11 cellular contexts compared by ENCODE assay signal in genomic region chr16:81424761-81425160, GRCh38. TPM values are rescaled to one million over a fixed set of nuclear protein-coding genes. Genes with fewer than 3 reads are reported as not detected.
A peak's percentile ranks its signal among the peaks of the same experiment; 100 is the strongest.
DNase-seq lines count a peak whose midpoint lies in the region; ATAC-seq, FAIRE-seq and TF ChIP-seq lines count a peak whose summit lies in the region.
"Had no signal": no experiment of that assay in that cellular context is flagged by ENCODE, and none has a peak within 500 bp of the region (broad histone marks: within the 10 kb centered on the region; RNA-seq: fewer than 3 reads in every experiment).

No MANE protein-coding gene starts in this region.

- no peak for TF ChIP-seq POLR2A in IMR-90 (IDR thresholded peaks at IDR 0.05; ENCODE audit: low read depth, low read length)

- peaks cover 3% of the 10 kb centered on the region; the same call in 1 of the 2 replicates for H3K9me3 ChIP-seq in IMR-90 (ENCODE audit: control insufficient read depth, insufficient read depth, low read length)
- H3K9me3 ChIP-seq: SJCRH30 had no signal

- dilution Hi-C loops in IMR-90 (cut with HindIII; ENCODE audit: low sequenced_read_pairs, unreplicated experiment): no loop called here

- no peak overlapping the region for H3K9ac ChIP-seq in IMR-90 (ENCODE audit: low read depth, low read length)
- H3K9ac ChIP-seq: parathyroid adenoma had no signal

- H4K5ac ChIP-seq in IMR-90 (ENCODE audit: low read depth, low read length): no peak overlapping the region

- FAIRE-seq in HTR-8/SVneo (lab: Jason Lieb, UNC): no peak

- H3K79me1 ChIP-seq in IMR-90 (ENCODE audit: low read depth in 1 of 2, low read length in 2 of 2): no peaks in the 10 kb centered on the region

- H3K4me1 ChIP-seq in IMR-90 (ENCODE audit: control insufficient read depth, insufficient read depth, low read length): no peaks in the 10 kb centered on the region
- H3K4me1 ChIP-seq: parathyroid adenoma, SJCRH30 had no signal

- H3K4ac ChIP-seq in IMR-90 (ENCODE audit: low read depth, low read length): no peak overlapping the region

- H3K14ac ChIP-seq in IMR-90 (replicated peaks; ENCODE audit: low read depth, low read length): 0 out of 2 replicates have a peak overlapping the region, but pooled peaks have one; percentile 22

- CTCF ChIA-PET in activated CD8-positive, alpha-beta memory T cell treated with anti-CD3 and anti-CD28 coated beads, Interleukin-2, amount 10 ng/mL, durations not matched to agents 7 days and 5 days (lab: Charles Lee): no interaction called here
- CTCF ChIA-PET in IMR-90 (lab: Yijun Ruan, JAX): interaction anchor here (0.6 to 1.0 kb wide), 2 partner anchors 21 to 74 kb away, joined by 3 to 4 read pairs; no protein-coding TSS in a partner anchor

- TF ChIP-seq CTCF in IMR-90 (conservative IDR thresholded peaks at IDR 0.05; ENCODE audit: low read depth, low read length): no peak

- WGBS in IMR-90 (ENCODE audit: extremely low coverage in 2 of 2, insufficient read length in 1 of 2), 2 experiments: 0% methylated on average over 1 of the region's 1 CpG; no CpG with 5 or more reads in 1 of the 2 experiments

- no peaks in the 10 kb centered on the region for H4K20me1 ChIP-seq in IMR-90 (ENCODE audit: insufficient read depth, low read length)

- no peaks in the 10 kb centered on the region for H3K36me3 ChIP-seq in IMR-90 (ENCODE audit: control insufficient read depth, insufficient read depth, low read length)
- H3K36me3 ChIP-seq: SJCRH30 had no signal

- H2AFZ ChIP-seq in IMR-90 (replicated peaks; ENCODE audit: low read length, poor library complexity): peak overlapping the region; percentile 76
- H2AFZ ChIP-seq: parathyroid adenoma had no signal

- H3K9me3 Mint-ChIP-seq in activated CD8-positive, alpha-beta memory T cell treated with anti-CD3 and anti-CD28 coated beads, Interleukin-2, amount 10 ng/mL, durations not matched to agents 7 days and 5 days (ENCODE audit: low read depth): peaks cover 2% of the 10 kb centered on the region
- H3K9me3 Mint-ChIP-seq in activated naive CD8-positive, alpha-beta T cell (ENCODE audit: low read depth): no peaks in the 10 kb centered on the region
- H3K9me3 Mint-ChIP-seq in stimulated activated effector memory CD8-positive, alpha-beta T cell treated with anti-CD3 and anti-CD28 coated beads, Interleukin-12 subunit alpha, Interleukin-12 subunit beta, amount 100 ng/mL, for 72 hours: no peaks in the 10 kb centered on the region

- H3K56ac ChIP-seq in IMR-90 (ENCODE audit: extremely low read depth, insufficient read depth, low read length): no peak overlapping the region

- peaks cover 3% of the 10 kb centered on the region for H3K36me3 Mint-ChIP-seq in activated CD8-positive, alpha-beta memory T cell treated with anti-CD3 and anti-CD28 coated beads, Interleukin-2, amount 10 ng/mL, durations not matched to agents 7 days and 5 days
- no peaks in the 10 kb centered on the region for H3K36me3 Mint-ChIP-seq in activated naive CD8-positive, alpha-beta T cell
- no peaks in the 10 kb centered on the region for H3K36me3 Mint-ChIP-seq in stimulated activated effector memory CD8-positive, alpha-beta T cell treated with anti-CD3 and anti-CD28 coated beads, Interleukin-12 subunit alpha, Interleukin-12 subunit beta, amount 100 ng/mL, for 72 hours

- H3K4me3 ChIP-seq in IMR-90 (ENCODE audit: insufficient read depth, low read depth, low read length): no peak overlapping the region
- H3K4me3 ChIP-seq: SJCRH30 had no signal

- H3K27ac ChIP-seq in IMR-90 (ENCODE audit: insufficient read depth, low read length): no peak overlapping the region
- H3K27ac ChIP-seq: parathyroid adenoma, SJCRH30 had no signal

- no peak overlapping the region for H2BK15ac ChIP-seq in IMR-90 (ENCODE audit: low read depth, low read length)

- no TSS peak for BruUV-seq in IMR-90 (replicated peaks; lab: Mats Ljungman, UMichigan)

- no peak overlapping the region for H4K91ac ChIP-seq in IMR-90 (ENCODE audit: insufficient read depth, low read depth, low read length)

- H2AK5ac ChIP-seq in IMR-90 (ENCODE audit: low read depth, low read length): no peak overlapping the region

- H3K27me3 ChIP-seq in IMR-90 (ENCODE audit: control insufficient read depth, insufficient read depth, low read length): no peaks in the 10 kb centered on the region; the same call in 1 of the 2 replicates
- H3K27me3 ChIP-seq: SJCRH30 had no signal

- in situ Hi-C loops in IMR-90 (cut with MboI; ENCODE audit: low sequenced_read_pairs): no loop called here

- POLR2A ChIA-PET in IMR-90 (lab: Charles Lee; ENCODE audit: unreplicated experiment): no interaction called here

- no peak overlapping the region for H3K23ac ChIP-seq in IMR-90 (ENCODE audit: low read depth, low read length)

- intact Hi-C loops in IMR-90 (cut with micrococcal nuclease): no loop called here

- no peak overlapping the region for H2BK5ac ChIP-seq in IMR-90 (ENCODE audit: low read depth, low read length, poor library complexity, severe bottlenecking)

- no peak for TF ChIP-seq RAD21 in IMR-90 (IDR thresholded peaks at IDR 0.05; ENCODE audit: low read length)

- no peak overlapping the region for H3K27ac Mint-ChIP-seq in activated CD8-positive, alpha-beta memory T cell treated with anti-CD3 and anti-CD28 coated beads, Interleukin-2, amount 10 ng/mL, durations not matched to agents 7 days and 5 days
- H3K27ac Mint-ChIP-seq in activated naive CD8-positive, alpha-beta T cell: peak overlapping the region; percentile 47
- peak overlapping the region; percentile 49 for H3K27ac Mint-ChIP-seq in stimulated activated effector memory CD8-positive, alpha-beta T cell treated with anti-CD3 and anti-CD28 coated beads, Interleukin-12 subunit alpha, Interleukin-12 subunit beta, amount 100 ng/mL, for 72 hours

- H2BK20ac ChIP-seq in IMR-90 (ENCODE audit: low read depth, low read length): no peak overlapping the region

- DNase-seq in activated CD8-positive, alpha-beta memory T cell treated with anti-CD3 and anti-CD28 coated beads, Interleukin-2, amount 10 ng/mL, durations not matched to agents 7 days and 5 days: peak; percentile 57
- no peak for DNase-seq in activated CD8-positive, alpha-beta memory T cell treated with anti-CD3 and anti-CD28 coated beads, Interleukin-2, amount 50 U/mL, for 48 hours
- DNase-seq in IMR-90 (peak; percentile 34), HTR-8/SVneo (ENCODE audit: insufficient read length, low spot score) (no peak), NCI-H2171 treated with DMSO at 0.1 percent for 48 hours (lab: John Stamatoyannopoulos, UW) (no peak)
- DNase-seq in stimulated activated effector memory CD8-positive, alpha-beta T cell treated with anti-CD3 and anti-CD28 coated beads, Interleukin-12 subunit alpha, Interleukin-12 subunit beta, amount 100 ng/mL, for 72 hours (ENCODE audit: low spot score in 2 of 2): no peak
- no peak for DNase-seq in NK-92 treated with Interleukin-12 subunit alpha and Interleukin-12 subunit beta, amount 100 ng/mL, for 24 hours (lab: John Stamatoyannopoulos, UW)
- DNase-seq: NCI-H1048, SJCRH30 had no signal

- peaks cover 13% of the 10 kb centered on the region for H3K4me1 Mint-ChIP-seq in activated CD8-positive, alpha-beta memory T cell treated with anti-CD3 and anti-CD28 coated beads, Interleukin-2, amount 10 ng/mL, durations not matched to agents 7 days and 5 days
- peaks cover 19% of the 10 kb centered on the region for H3K4me1 Mint-ChIP-seq in activated naive CD8-positive, alpha-beta T cell (ENCODE audit: low read depth)
- peaks cover 14% of the 10 kb centered on the region for H3K4me1 Mint-ChIP-seq in stimulated activated effector memory CD8-positive, alpha-beta T cell treated with anti-CD3 and anti-CD28 coated beads, Interleukin-12 subunit alpha, Interleukin-12 subunit beta, amount 100 ng/mL, for 72 hours

- ATAC-seq in activated CD8-positive, alpha-beta memory T cell treated with anti-CD3 and anti-CD28 coated beads, Interleukin-2, amount 10 ng/mL, durations not matched to agents 7 days and 5 days: peak; percentile 49
- ATAC-seq in IMR-90 (ENCODE audit: low read depth): no peak
- ATAC-seq in stimulated activated effector memory CD8-positive, alpha-beta T cell treated with anti-CD3 and anti-CD28 coated beads, Interleukin-12 subunit alpha, Interleukin-12 subunit beta, amount 100 ng/mL, for 72 hours: peak; percentile 75

- no peak overlapping the region for H3K4me3 Mint-ChIP-seq in activated CD8-positive, alpha-beta memory T cell treated with anti-CD3 and anti-CD28 coated beads, Interleukin-2, amount 10 ng/mL, durations not matched to agents 7 days and 5 days
- H3K4me3 Mint-ChIP-seq in activated naive CD8-positive, alpha-beta T cell: no peak overlapping the region
- no peak overlapping the region for H3K4me3 Mint-ChIP-seq in stimulated activated effector memory CD8-positive, alpha-beta T cell treated with anti-CD3 and anti-CD28 coated beads, Interleukin-12 subunit alpha, Interleukin-12 subunit beta, amount 100 ng/mL, for 72 hours

- H2BK120ac ChIP-seq in IMR-90 (ENCODE audit: low read depth, low read length): no peak overlapping the region

- H3K27me3 Mint-ChIP-seq in activated CD8-positive, alpha-beta memory T cell treated with anti-CD3 and anti-CD28 coated beads, Interleukin-2, amount 10 ng/mL, durations not matched to agents 7 days and 5 days: peaks cover 19% of the 10 kb centered on the region
- no peaks in the 10 kb centered on the region for H3K27me3 Mint-ChIP-seq in activated naive CD8-positive, alpha-beta T cell

- H3K18ac ChIP-seq in IMR-90 (ENCODE audit: low read depth, low read length): no peak overlapping the region

- no peak overlapping the region for H4K8ac ChIP-seq in IMR-90 (ENCODE audit: low read depth in 2 of 2, low read length in 2 of 2)

- no peak overlapping the region for H3K4me2 ChIP-seq in IMR-90 (ENCODE audit: low read depth, low read length)

- H3K9me1 ChIP-seq in IMR-90 (ENCODE audit: insufficient read depth, low read length): no peaks in the 10 kb centered on the region; the same call in 1 of the 2 replicates

- no peak overlapping the region for H2AK9ac ChIP-seq in IMR-90 (replicated peaks; ENCODE audit: low read depth, low read length, poor library complexity)

TF ChIP-seq in IMR-90, 13 proteins besides CTCF, POLR2A, EP300 and RAD21 (continues in another document):
- TF ChIP-seq CEBPB (IDR thresholded peaks at IDR 0.05; ENCODE audit: low read depth, low read length) (no peak), FOS (IDR thresholded peaks at IDR 0.05; ENCODE audit: low read depth, low read length) (no peak), RFX5 (IDR thresholded peaks at IDR 0.05; ENCODE audit: low read depth, low read length) (no peak)

RNA-seq across cellular contexts. Expression of gene CMIP, which starts 19.8 kb away (rescaled TPM):
- 10 to 100 TPM; 77.4 to 98.8 TPM for total RNA-seq in activated CD8-positive, alpha-beta memory T cell treated with anti-CD3 and anti-CD28 coated beads, Interleukin-2, amount 10 ng/mL, durations not matched to agents 7 days and 5 days
- 3.2 and 3.9 TPM in 2 replicates for total RNA-seq in IMR-90 (2012; rRNA removed)
- 10.2 and 11.6 TPM in 2 replicates for polyA plus RNA-seq in IMR-90 (2012; rRNA removed)
- 9.7 and 13.7 TPM in 2 replicates for polyA plus RNA-seq in IMR-90 (2012; cell fraction: cytosol; rRNA removed)
- 12.7 and 18.3 TPM in 2 replicates for polyA plus RNA-seq in IMR-90 (2012; cell fraction: nucleus; rRNA removed; ENCODE audit: low replicate concordance)

Comparison
In these comparisons a context has a peak if more than half of its experiments do, and no peak if none do; other contexts are left out.
1. DNase-seq: peak in activated CD8-positive, alpha-beta memory T cell treated with anti-CD3 and anti-CD28 coated beads, Interleukin-2, amount 10 ng/mL, durations not matched to agents 7 days and 5 days (single experiment) and IMR-90 (single experiment); none in activated CD8-positive, alpha-beta memory T cell treated with anti-CD3 and anti-CD28 coated beads, Interleukin-2, amount 50 U/mL, for 48 hours (single experiment), stimulated activated effector memory CD8-positive, alpha-beta T cell treated with anti-CD3 and anti-CD28 coated beads, Interleukin-12 subunit alpha, Interleukin-12 subunit beta, amount 100 ng/mL, for 72 hours (0 of 2), HTR-8/SVneo (single experiment), NK-92 treated with Interleukin-12 subunit alpha and Interleukin-12 subunit beta, amount 100 ng/mL, for 24 hours (single experiment) and NCI-H2171 treated with DMSO at 0.1 percent for 48 hours (single experiment).
2. RNA of gene CMIP, which starts 19.8 kb away (total RNA-seq): 77.4 to 98.8 TPM in activated CD8-positive, alpha-beta memory T cell treated with anti-CD3 and anti-CD28 coated beads, Interleukin-2, amount 10 ng/mL, durations not matched to agents 7 days and 5 days; 3.2 to 3.9 TPM in IMR-90; every median in the first group is over 10 times any median in the second.